ENCODE assay signal across 17 cellular contexts in the genomic region with DNA sequence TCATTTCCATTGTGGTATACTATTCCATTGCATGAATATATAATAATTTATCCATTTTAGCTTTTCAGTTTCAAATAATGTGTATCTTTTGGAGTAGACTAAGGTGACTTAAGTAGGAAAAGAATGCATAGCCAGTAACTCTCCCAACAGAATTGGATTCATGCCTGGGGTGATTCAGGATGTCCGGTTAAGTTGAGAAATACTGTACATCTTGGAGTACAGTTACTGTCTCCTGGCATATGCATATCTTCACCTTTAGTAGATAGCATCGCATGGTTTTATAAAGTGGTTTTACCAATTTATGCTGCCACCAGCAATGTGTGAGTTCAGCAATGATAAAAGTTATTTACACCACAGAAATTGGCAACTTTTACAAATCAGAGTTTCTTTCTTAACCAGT. TPM values are rescaled to one million over a fixed set of nuclear protein-coding genes. Genes with fewer than 3 reads are reported as not detected.
DNase-seq lines count a peak whose midpoint lies in the region; FAIRE-seq and TF ChIP-seq lines count a peak whose summit lies in the region.
"Had no signal": no experiment of that assay in that cellular context is flagged by ENCODE, and none has a peak within 500 bp of the region (broad histone marks: within the 10 kb centered on the region; RNA-seq: fewer than 3 reads in every experiment).

No MANE protein-coding gene starts in this region.

- TF ChIP-seq POLR2A in suprapubic skin (IDR thresholded peaks at IDR 0.05) = no peak

- H3K4me1 ChIP-seq in ascending aorta (peaks cover 0 to 23% of the 10 kb centered on the region in 2 donors), suprapubic skin (peaks cover 7% of the 10 kb centered on the region)

- H3K4me3 ChIP-seq in ascending aorta (no peak overlapping the region), foreskin fibroblast (ENCODE audit: low read depth in 1 of 2, low read length in 2 of 2) (no peak overlapping the region), suprapubic skin (no peak overlapping the region)
- H3K4me3 ChIP-seq: SK-N-MC had no signal

- H3K27me3 ChIP-seq in ascending aorta (no peaks in the 10 kb centered on the region), suprapubic skin (no peaks in the 10 kb centered on the region)

- H3K9me3 ChIP-seq in ascending aorta (no peaks in the 10 kb centered on the region), suprapubic skin (no peaks in the 10 kb centered on the region)

- no peak for TF ChIP-seq EP300 in suprapubic skin (IDR thresholded peaks at IDR 0.05)

- intact Hi-C loops in ascending aorta (cut with DNase I) = no loop called here

- peak; percentile 6 for FAIRE-seq in A204.1 (lab: Jason Lieb, UNC)

- TF ChIP-seq CTCF in ascending aorta (IDR thresholded peaks at IDR 0.05) (no peak), foreskin fibroblast (IDR thresholded peaks at IDR 0.05; ENCODE audit: low read depth, low read length) (no peak), suprapubic skin (IDR thresholded peaks at IDR 0.05) (no peak)

- DNase-seq in HS-5 (ENCODE audit: low read depth) = peak; percentile 92
- DNase-seq in ascending aorta (ENCODE audit: low spot score in 2 of 2) = no peak
- DNase-seq in foreskin fibroblast = peak; percentile 86 to 94
- no peak for DNase-seq in suprapubic skin (ENCODE audit: low spot score in 2 of 2)
- no peak for DNase-seq in stimulated activated naive CD4-positive, alpha-beta T cell (lab: John Stamatoyannopoulos, UW)
- DNase-seq in iPS-NIHi7 (ENCODE audit: extremely low spot score) = no peak
- no peak for DNase-seq in HPDE6-E6E7 (ENCODE audit: extremely low spot score)
- DNase-seq: activated CD4-positive, CD25-positive, alpha-beta regulatory T cell; activated naive CD8-positive, alpha-beta T cell treated with anti-CD3 and anti-CD28 coated beads, Interleukin-2, amount 50 U/mL, for 24 hours; activated T-cell treated with anti-CD3 and anti-CD28 coated beads for 4 hours; AML-193; DMS53; hippocampal formation; NCI-H1105 treated with DMSO at 0.1 percent for 48 hours; occipital lobe had no signal

- no peaks in the 10 kb centered on the region for H3K36me3 ChIP-seq in ascending aorta
- H3K36me3 ChIP-seq in suprapubic skin = no peaks in the 10 kb centered on the region

- WGBS in suprapubic skin = 45% methylated on average over 2 of the region's 2 CpGs

- H3K27ac ChIP-seq in ascending aorta = peak overlapping the region; percentile 78 to 85
- H3K27ac ChIP-seq in suprapubic skin = no peak overlapping the region
- H3K27ac ChIP-seq: SK-N-MC had no signal

RNA-seq across cellular contexts. Expression of a gene that starts 18.6 kb away (rescaled TPM):
- total RNA-seq in ascending aorta (4.7 TPM), suprapubic skin (10 to 100 TPM; 59.2 to 95.4 (median 84.5) TPM)

RNA-seq across cellular contexts. Expression of a gene that starts 58.4 kb away (rescaled TPM):
- total RNA-seq in ascending aorta = 4.8 TPM
- total RNA-seq in suprapubic skin = 1 to 10 TPM; 1.6 to 7.8 (median 3.7) TPM

Comparison
In these comparisons a context has a peak if more than half of its experiments do, and no peak if none do; other contexts are left out.
1. DNase-seq: peak in HS-5 (single experiment) and foreskin fibroblast (2 of 2); none in ascending aorta (0 of 2), suprapubic skin (0 of 2), stimulated activated naive CD4-positive, alpha-beta T cell (0 of 6), iPS-NIHi7 (single experiment) and HPDE6-E6E7 (single experiment).
2. RNA of a gene that starts 18.6 kb away (total RNA-seq): 59.2 to 95.4 TPM in suprapubic skin; 4.7 TPM in ascending aorta (single experiment); every median in the first group is over 10 times any median in the second.